22 cellular contexts compared by ENCODE assay signal in the genomic region with DNA sequence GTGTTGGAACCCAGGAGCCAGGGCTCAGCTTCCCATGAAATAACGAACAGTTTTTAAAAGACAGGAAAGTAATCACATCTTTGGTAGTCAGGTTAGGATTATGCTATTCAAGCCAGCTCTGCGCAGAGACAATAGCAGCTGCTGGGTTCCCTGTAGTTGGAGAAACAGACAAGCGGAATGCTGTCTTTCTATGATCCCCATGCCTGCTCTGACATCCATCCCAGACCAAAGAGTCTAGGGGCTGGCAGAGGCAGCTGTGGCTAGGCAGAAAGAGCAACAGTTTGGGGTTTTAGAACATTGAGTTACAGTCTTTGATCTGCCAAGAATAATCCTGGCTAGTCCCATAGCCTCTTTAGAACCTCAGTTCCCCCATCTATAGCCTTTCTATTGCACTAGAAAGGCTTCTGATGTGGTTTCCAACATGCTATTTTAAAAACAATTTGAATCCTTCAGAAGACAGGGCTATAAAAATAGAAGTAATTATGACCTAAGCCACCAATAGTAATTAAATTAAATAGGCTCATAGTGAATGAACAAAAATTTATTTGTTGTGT.
"Had no signal": no experiment of that assay in that cellular context is flagged by ENCODE, and none has a peak within 500 bp of the region (broad histone marks: within the 10 kb centered on the region; RNA-seq: fewer than 3 reads in every experiment).

No MANE protein-coding gene starts in this region.

- H3K27ac Mint-ChIP-seq: activated naive CD4-positive, alpha-beta T cell treated with anti-CD3 and anti-CD28 coated beads, Interleukin-2, amount 50 U/mL, for 24 hours; mesothelial cell of epicardium; natural killer cell treated with Interleukin-12 subunit alpha and Interleukin-12 subunit beta and Interleukin-15 and Interleukin-18, amount 100 ng/mL, for 72 hours had no signal

- H3K4me1 ChIP-seq: breast epithelium, foreskin keratinocyte had no signal

- H3K36me3 Mint-ChIP-seq: activated naive CD4-positive, alpha-beta T cell treated with anti-CD3 and anti-CD28 coated beads, Interleukin-2, amount 50 U/mL, for 24 hours; mesothelial cell of epicardium; natural killer cell treated with Interleukin-12 subunit alpha and Interleukin-12 subunit beta and Interleukin-15 and Interleukin-18, amount 100 ng/mL, for 72 hours had no signal

- H3K4me3 Mint-ChIP-seq: activated naive CD4-positive, alpha-beta T cell treated with anti-CD3 and anti-CD28 coated beads, Interleukin-2, amount 50 U/mL, for 24 hours; mesothelial cell of epicardium; natural killer cell treated with Interleukin-12 subunit alpha and Interleukin-12 subunit beta and Interleukin-15 and Interleukin-18, amount 100 ng/mL, for 72 hours had no signal

- H3K36me3 ChIP-seq: ascending aorta, breast epithelium, tibial artery had no signal

- FAIRE-seq: TTC549 had no signal

- H3K4me1 Mint-ChIP-seq: activated naive CD4-positive, alpha-beta T cell treated with anti-CD3 and anti-CD28 coated beads, Interleukin-2, amount 50 U/mL, for 24 hours had no signal

- ATAC-seq: foreskin keratinocyte; left colon; natural killer cell treated with Interleukin-12 subunit alpha and Interleukin-12 subunit beta and Interleukin-15 and Interleukin-18, amount 100 ng/mL, for 72 hours; stimulated activated naive CD8-positive, alpha-beta T cell treated with anti-CD3 and anti-CD28 coated beads, Interleukin-15, Interleukin-2, amounts not matched to agents 100 U/mL and 50 U/mL, for 24 hours had no signal

- H3K27me3 ChIP-seq: ascending aorta, breast epithelium, tibial artery had no signal

- H3K9me3 ChIP-seq: ascending aorta, tibial artery had no signal

- H3K4me3 ChIP-seq: ascending aorta, breast epithelium, coronary artery, lung, tibial artery had no signal

- H3K27ac ChIP-seq: ascending aorta, breast epithelium, coronary artery, foreskin keratinocyte, tibial artery had no signal

- DNase-seq: activated CD4-positive, alpha-beta T cell treated with anti-CD3 and anti-CD28 coated beads, Interleukin-2, amount 50 U/mL, for 48 hours; activated gamma-delta T cell; effector CD8-positive, alpha-beta T cell; foreskin keratinocyte; hypothalamus; islet precursor cell; left colon; retina; stimulated activated CD4-positive, alpha-beta T cell treated with anti-CD3 and anti-CD28 coated beads, Interleukin-12 subunit alpha, Interleukin-12 subunit beta, amount 100 ng/mL, for 4 hours; stimulated activated CD4-positive, alpha-beta T cell treated with anti-CD3 and anti-CD28 coated beads, Interleukin-1b, Interleukin-23, amount 100 ng/mL, for 48 hours; stimulated activated CD8-positive, alpha-beta memory T cell treated with anti-CD3 and anti-CD28 coated beads, Interleukin-4, amount 100 ng/mL, for 48 hours; stimulated activated naive CD8-positive, alpha-beta T cell treated with anti-CD3 and anti-CD28 coated beads, Interleukin-15, Interleukin-2, amounts not matched to agents 100 U/mL and 50 U/mL, for 24 hours; substantia nigra; tibial artery had no signal

- H3K9me3 Mint-ChIP-seq: activated naive CD4-positive, alpha-beta T cell treated with anti-CD3 and anti-CD28 coated beads, Interleukin-2, amount 50 U/mL, for 24 hours; mesothelial cell of epicardium; natural killer cell treated with Interleukin-12 subunit alpha and Interleukin-12 subunit beta and Interleukin-15 and Interleukin-18, amount 100 ng/mL, for 72 hours had no signal
